Comparison of ENCODE assay signal across 12 cellular contexts in genomic region chr1:21910528-21911204, GRCh38. TPM values are rescaled to one million over a fixed set of nuclear protein-coding genes. Genes with fewer than 3 reads are reported as not detected.
A peak's percentile ranks its signal among the peaks of the same experiment; 100 is the strongest.
DNase-seq lines count a peak whose midpoint lies in the region; ATAC-seq, FAIRE-seq and TF ChIP-seq lines count a peak whose summit lies in the region.
"Had no signal": no experiment of that assay in that cellular context is flagged by ENCODE, and none has a peak within 500 bp of the region (broad histone marks: within the 10 kb centered on the region; RNA-seq: fewer than 3 reads in every experiment).

No MANE protein-coding gene starts in this region.

- no peak for FAIRE-seq in endothelial cell of umbilical vein (lab: Jason Lieb, UNC)

- H3K27me3 ChIP-seq in left ventricle myocardium inferior (ENCODE audit: low read depth) (no peaks in the 10 kb centered on the region), endothelial cell of umbilical vein (ENCODE audit: control insufficient read depth in 2 of 2, insufficient read depth in 2 of 2, low read length in 2 of 2) (no peaks in the 10 kb centered on the region), osteoblast (ENCODE audit: insufficient read depth, low read length) (no peaks in the 10 kb centered on the region), aorta (ENCODE audit: control insufficient read depth in 1 of 2, insufficient read depth in 2 of 2, low read length in 1 of 2) (no peaks in the 10 kb centered on the region)

- H3K9ac ChIP-seq in endothelial cell of umbilical vein (replicated peaks; ENCODE audit: extremely low read depth, insufficient read depth, low read length), result peak overlapping the region; percentile 49

- BruUV-seq in endothelial cell of umbilical vein (replicated peaks; lab: Mats Ljungman, UMichigan), result no TSS peak

- H2AFZ ChIP-seq in endothelial cell of umbilical vein (ENCODE audit: low read depth, low read length), result no peak overlapping the region
- H2AFZ ChIP-seq in osteoblast (ENCODE audit: low read length), result no peak overlapping the region
- H2AFZ ChIP-seq: PC-9 had no signal

- H3K79me2 ChIP-seq in endothelial cell of umbilical vein (ENCODE audit: control insufficient read depth, insufficient read depth, low read length) (peaks cover 96% of the 10 kb centered on the region), osteoblast (ENCODE audit: insufficient read depth, low read length) (peaks cover 80% of the 10 kb centered on the region)

- peak overlapping the region; percentile 90 for H3K27ac ChIP-seq in left ventricle myocardium inferior (replicated peaks)
- peak overlapping the region; percentile 94 for H3K27ac ChIP-seq in endothelial cell of umbilical vein (ENCODE audit: insufficient read depth, low read depth, low read length)
- peak overlapping the region; percentile 96 for H3K27ac ChIP-seq in osteoblast (ENCODE audit: low read depth, low read length)
- peak overlapping the region; percentile 79 to 96 for H3K27ac ChIP-seq in aorta (ENCODE audit: low read depth in 1 of 2, low read length in 2 of 2)
- H3K27ac ChIP-seq: C4-2B, PC-9 had no signal

- H4K20me1 ChIP-seq in endothelial cell of umbilical vein (replicated peaks; ENCODE audit: control insufficient read depth, extremely low read depth, insufficient read depth, low read length) (no peaks in the 10 kb centered on the region), osteoblast (ENCODE audit: insufficient read depth, low read length) (peaks cover 20% of the 10 kb centered on the region)

- no peak for ATAC-seq in aorta (ENCODE audit: low FRiP score)
- ATAC-seq in HG03135 (IDR thresholded peaks at IDR 0.05; ENCODE audit: unreplicated experiment), result no peak

- WGBS in aorta, 2 donors, result 27 to 33% methylated on average over 11 of the region's 11 CpGs

- CTCF ChIA-PET in endothelial cell of umbilical vein (lab: Charles Lee), result interaction anchor here (1.0 to 2.4 kb wide), 10 partner anchors 10 to 53 kb away, joined by 3 to 13 read pairs (median 4); partner anchors contain the start of gene HSPG2

- peak overlapping the region; percentile 25 for H3K4me3 ChIP-seq in left ventricle myocardium inferior
- no peak overlapping the region for H3K4me3 ChIP-seq in endothelial cell of umbilical vein (replicated peaks in 1 of 3; ENCODE audit: insufficient read depth in 1 of 3, low read depth in 1 of 3, low read length in 3 of 3)
- H3K4me3 ChIP-seq in osteoblast (ENCODE audit: insufficient read depth, low read length), result no peak overlapping the region
- no peak overlapping the region for H3K4me3 ChIP-seq in aorta (ENCODE audit: low read length in 2 of 2)
- H3K4me3 ChIP-seq: PC-9 had no signal

- H3K9me1 ChIP-seq in endothelial cell of umbilical vein (replicated peaks; ENCODE audit: control insufficient read depth, extremely low read depth, insufficient read depth, low read length), result no peaks in the 10 kb centered on the region

- H3K4me1 ChIP-seq in left ventricle myocardium inferior (peaks cover 100% of the 10 kb centered on the region), endothelial cell of umbilical vein (ENCODE audit: control insufficient read depth, extremely low read depth, insufficient read depth, low read length) (peaks cover 96% of the 10 kb centered on the region), osteoblast (ENCODE audit: insufficient read depth, low read length) (peaks cover 67% of the 10 kb centered on the region), aorta (ENCODE audit: control insufficient read depth in 1 of 2, insufficient read depth in 2 of 2, low read length in 2 of 2) (peaks cover 6 to 11% of the 10 kb centered on the region in 2 donors)

- POLR2A ChIA-PET in endothelial cell of umbilical vein (lab: Charles Lee), result interaction anchor here (0.5 to 1.5 kb wide), 6 partner anchors 11 to 110 kb away, joined by 5 to 15 read pairs (median 7); no protein-coding TSS in a partner anchor

- peaks cover 4% of the 10 kb centered on the region for H3K36me3 ChIP-seq in left ventricle myocardium inferior
- H3K36me3 ChIP-seq in endothelial cell of umbilical vein (ENCODE audit: control insufficient read depth in 2 of 2, extremely low read depth in 1 of 2, insufficient read depth in 2 of 2, low read length in 2 of 2), result peaks cover 8 to 28% of the 10 kb centered on the region in 2 experiments
- H3K36me3 ChIP-seq in osteoblast (ENCODE audit: insufficient read depth, low read length), result peaks cover 31% of the 10 kb centered on the region
- no peaks in the 10 kb centered on the region for H3K36me3 ChIP-seq in aorta (ENCODE audit: control insufficient read depth in 1 of 2, insufficient read depth in 2 of 2, low read length in 1 of 2)

- H3K4me2 ChIP-seq in endothelial cell of umbilical vein (ENCODE audit: insufficient read depth, low read length) (peak overlapping the region; percentile 29), osteoblast (ENCODE audit: insufficient read depth, low read length) (peak overlapping the region; percentile 40)
- H3K4me2 ChIP-seq: PC-9 had no signal

- H3K9me3 ChIP-seq in left ventricle myocardium inferior (replicated peaks), result no peaks in the 10 kb centered on the region
- H3K9me3 ChIP-seq in endothelial cell of umbilical vein (replicated peaks; ENCODE audit: control insufficient read depth, insufficient read depth, low read length), result no peaks in the 10 kb centered on the region
- H3K9me3 ChIP-seq in osteoblast (ENCODE audit: low read depth, low read length), result no peaks in the 10 kb centered on the region
- no peaks in the 10 kb centered on the region for H3K9me3 ChIP-seq in aorta (ENCODE audit: control insufficient read depth, low read length)

- no peak for TF ChIP-seq CTCF in left ventricle myocardium inferior (IDR thresholded peaks at IDR 0.05; ENCODE audit: borderline replicate concordance)
- TF ChIP-seq CTCF in endothelial cell of umbilical vein (IDR thresholded peaks at IDR 0.05; ENCODE audit: extremely low read depth in 1 of 2, insufficient read depth in 1 of 2, low read depth in 1 of 2, low read length in 2 of 2), result no peak
- TF ChIP-seq CTCF in osteoblast (IDR thresholded peaks at IDR 0.05; ENCODE audit: extremely low read depth, low read depth, low read length), result no peak

- DNase-seq in left ventricle myocardium inferior (no peak), cardiac septum (ENCODE audit: low spot score) (no peak), endothelial cell of umbilical vein (ENCODE audit: low read depth, low spot score) (peak; percentile 59), osteoblast (ENCODE audit: insufficient read length, low spot score, missing footprints) (peak; percentile 48), aorta (no peak), islet precursor cell (no peak)
- no peak for DNase-seq in stimulated activated CD4-positive, alpha-beta T cell treated with anti-CD3 and anti-CD28 coated beads, Interleukin-1b, Interleukin-23, amount 100 ng/mL, for 48 hours
- DNase-seq: activated CD4-positive, CD25-positive, alpha-beta regulatory T cell treated with anti-CD3 and anti-CD28 coated beads, Interleukin-2, amount 50 U/mL, for 72 hours; amniotic stem cell; PC-9 had no signal

- dilution Hi-C loops in endothelial cell of umbilical vein (cut with MboI; ENCODE audit: extremely low pct_ligation_motif_present, low sequenced_read_pairs), result no loop called here

- intact Hi-C loops in left ventricle myocardium inferior (cut with micrococcal nuclease) (no loop called here), cardiac septum (cut with DNase I) (loop anchor here (2.0 kb wide), 1 partner anchor 28 kb away; no protein-coding TSS in a partner anchor), endothelial cell of umbilical vein (cut with micrococcal nuclease) (loop anchor here (1.0 to 2.0 kb wide), 3 partner anchors 11 to 64 kb away; no protein-coding TSS in a partner anchor), aorta (cut with DNase I) (no loop called here)

- TF ChIP-seq POLR2A in endothelial cell of umbilical vein (IDR thresholded peaks at IDR 0.05; ENCODE audit: low read depth, low read length), result no peak

TF ChIP-seq in endothelial cell of umbilical vein, 7 proteins besides CTCF, POLR2A, EP300 and RAD21:
- no peak for TF ChIP-seq MYC (IDR thresholded peaks at IDR 0.05; ENCODE audit: low read depth, low read length)

RNA-seq across cellular contexts. Expression of gene HSPG2, which starts 26.4 kb away (rescaled TPM):
- 257 TPM for total RNA-seq in left ventricle myocardium inferior
- total RNA-seq in cardiac septum, result 506 TPM
- 3,499 and 3,960 TPM in 2 replicates for total RNA-seq in endothelial cell of umbilical vein
- polyA plus RNA-seq in endothelial cell of umbilical vein, result 734 and 849 TPM in 2 replicates
- polyA plus RNA-seq in endothelial cell of umbilical vein (2011; cell fraction: cytosol; rRNA removed), result 751 and 1,165 TPM in 2 replicates
- polyA plus RNA-seq in endothelial cell of umbilical vein (2011; cell fraction: nucleus; rRNA removed), result 1,616 and 1,967 TPM in 2 replicates
- 1,500 and 2,412 TPM in 2 replicates for polyA plus RNA-seq in endothelial cell of umbilical vein (2012)
- polyA minus RNA-seq in endothelial cell of umbilical vein, result 1,494 and 1,598 TPM in 2 replicates
- 16.5 TPM for polyA minus RNA-seq in endothelial cell of umbilical vein (2011; cell fraction: cytosol; rRNA and poly(A)+ RNA removed)
- polyA minus RNA-seq in endothelial cell of umbilical vein (2011; cell fraction: nucleus; rRNA and poly(A)+ RNA removed), result 1,216 and 2,140 TPM in 2 replicates
- 220 and 265 TPM in 2 replicates for total RNA-seq in osteoblast
- 1,000 to 10,000 TPM in 1 of 2 donors, 100 to 1,000 TPM in 1; 868 to 1,205 TPM for total RNA-seq in aorta
- 100 to 1,000 TPM in 1 of 2 donors, 10 to 100 TPM in 1; 49.1 to 268 TPM for polyA plus RNA-seq in aorta

Comparison
In these comparisons a context has a peak if more than half of its experiments do, and no peak if none do; other contexts are left out.
1. intact Hi-C loops: an anchor here in cardiac septum (2.0 kb wide) and endothelial cell of umbilical vein (1.0 to 2.0 kb wide); none called in left ventricle myocardium inferior and aorta.
2. DNase-seq: peak in endothelial cell of umbilical vein (single experiment) and osteoblast (single experiment); none in left ventricle myocardium inferior (single experiment), cardiac septum (single experiment), aorta (0 of 2), stimulated activated CD4-positive, alpha-beta T cell treated with anti-CD3 and anti-CD28 coated beads, Interleukin-1b, Interleukin-23, amount 100 ng/mL, for 48 hours (single experiment) and islet precursor cell (single experiment).
3. Peak in every context shown above with its lines, with median percentiles within 50 percentile points of each other: H3K27ac ChIP-seq.